9 cellular contexts compared by ENCODE assay signal in the genomic region with DNA sequence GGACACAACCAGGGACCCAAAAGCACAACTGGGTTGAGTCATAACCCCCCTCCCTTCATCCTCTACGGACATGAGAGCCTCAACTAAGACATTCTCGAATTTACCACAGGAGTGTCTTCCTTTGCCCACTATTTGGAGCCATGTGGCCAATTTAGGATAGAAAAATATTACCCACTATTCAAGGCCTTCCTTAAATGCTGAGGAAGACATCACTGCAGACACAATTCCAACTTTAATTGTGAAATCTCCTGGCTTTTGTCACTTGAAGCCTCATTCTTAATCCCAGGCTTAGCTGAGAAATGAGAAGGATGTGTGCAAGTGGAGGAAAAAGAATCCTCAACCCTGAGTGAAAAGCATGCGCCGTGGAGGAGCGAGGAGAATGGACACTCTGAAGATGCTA. TPM values are rescaled to one million over a fixed set of nuclear protein-coding genes. Genes with fewer than 3 reads are reported as not detected.
DNase-seq lines count a peak whose midpoint lies in the region; ATAC-seq and TF ChIP-seq lines count a peak whose summit lies in the region.
"Had no signal": no experiment of that assay in that cellular context is flagged by ENCODE, and none has a peak within 500 bp of the region (broad histone marks: within the 10 kb centered on the region; RNA-seq: fewer than 3 reads in every experiment).

No MANE protein-coding gene starts in this region.

- H3K4me3 ChIP-seq in HUES64 (ENCODE audit: low read length) (no peak overlapping the region), colonic mucosa (no peak overlapping the region), mesendoderm (ENCODE audit: low read length) (no peak overlapping the region), suprapubic skin (no peak overlapping the region)

- H3K9ac ChIP-seq in HUES64 (ENCODE audit: low read depth, low read length): peak overlapping the region; percentile 48; the same call in 1 of the 2 replicates
- H3K9ac ChIP-seq in colonic mucosa (ENCODE audit: low read depth in 2 of 2, low read length in 2 of 2): peak overlapping the region in 1 of 2 donors; percentile 35
- H3K9ac ChIP-seq in mesendoderm (ENCODE audit: low read length): no peak overlapping the region

- H3K4me1 ChIP-seq in HUES64 (ENCODE audit: insufficient read depth, low read length) (peaks cover 80% of the 10 kb centered on the region), colonic mucosa (peaks cover 57% of the 10 kb centered on the region), mesendoderm (ENCODE audit: control insufficient read depth, low read depth, low read length) (peaks cover 46% of the 10 kb centered on the region), suprapubic skin (peaks cover 85% of the 10 kb centered on the region)

- H4K8ac ChIP-seq in mesendoderm (ENCODE audit: low read depth, low read length): no peak overlapping the region

- H3K4ac ChIP-seq in mesendoderm (ENCODE audit: low read depth, low read length): no peak overlapping the region

- peaks cover 35% of the 10 kb centered on the region for H3K36me3 ChIP-seq in HUES64 (ENCODE audit: insufficient read depth, low read length)
- H3K36me3 ChIP-seq in colonic mucosa: no peaks in the 10 kb centered on the region
- peaks cover 5% of the 10 kb centered on the region for H3K36me3 ChIP-seq in mesendoderm (ENCODE audit: control insufficient read depth, insufficient read depth, low read length)
- peaks cover 3% of the 10 kb centered on the region for H3K36me3 ChIP-seq in suprapubic skin

- H3K27me3 ChIP-seq in HUES64 (ENCODE audit: insufficient read depth, low read length) (no peaks in the 10 kb centered on the region), colonic mucosa (no peaks in the 10 kb centered on the region), mesendoderm (ENCODE audit: insufficient read depth, low read length, poor library complexity) (no peaks in the 10 kb centered on the region), suprapubic skin (no peaks in the 10 kb centered on the region)

- DNase-seq in colonic mucosa (no peak), mesendoderm (no peak), suprapubic skin (ENCODE audit: low spot score in 2 of 2) (no peak), cerebellum (ENCODE audit: low spot score) (no peak), hippocampal formation (lab: John Stamatoyannopoulos, UW) (no peak), H4 (ENCODE audit: low spot score) (no peak)
- DNase-seq: SIG-M5 had no signal

- H3K4me2 ChIP-seq in mesendoderm (ENCODE audit: low read length): no peak overlapping the region

- no peak for TF ChIP-seq EP300 in suprapubic skin (IDR thresholded peaks at IDR 0.05)

- H3K56ac ChIP-seq in mesendoderm (ENCODE audit: low read length): peak overlapping the region; percentile 22

- H3K18ac ChIP-seq in mesendoderm (ENCODE audit: low read length): no peak overlapping the region

- H3K79me1 ChIP-seq in mesendoderm (ENCODE audit: low read length): peaks cover 16% of the 10 kb centered on the region

- H3K9me3 ChIP-seq in HUES64 (ENCODE audit: insufficient read depth, low read depth, low read length) (no peaks in the 10 kb centered on the region), colonic mucosa (no peaks in the 10 kb centered on the region), suprapubic skin (no peaks in the 10 kb centered on the region)

- WGBS in HUES64: 79% methylated on average over 5 of the region's 5 CpGs
- no CpG with 5 or more reads among the region's 5 CpGs for WGBS in mesendoderm (ENCODE audit: extremely low coverage, insufficient coverage, low lambda C conversion rate)
- WGBS in suprapubic skin: 78% methylated on average over 5 of the region's 5 CpGs

- H3K23ac ChIP-seq in mesendoderm (ENCODE audit: low read length): no peak overlapping the region

- H2BK5ac ChIP-seq in mesendoderm (ENCODE audit: low read length): no peak overlapping the region

- H2AK5ac ChIP-seq in mesendoderm (ENCODE audit: low read length): no peak overlapping the region

- intact Hi-C loops in colonic mucosa (cut with DNase I): no loop called here

- H3K27ac ChIP-seq in HUES64 (ENCODE audit: low read depth, low read length): peak overlapping the region; percentile 60; the same call in 1 of the 2 replicates
- H3K27ac ChIP-seq in colonic mucosa: peak overlapping the region; percentile 97
- H3K27ac ChIP-seq in mesendoderm (ENCODE audit: low read depth, low read length): no peak overlapping the region
- peak overlapping the region; percentile 3 for H3K27ac ChIP-seq in suprapubic skin

- peaks cover 98% of the 10 kb centered on the region for H3K79me2 ChIP-seq in mesendoderm (ENCODE audit: control insufficient read depth, insufficient read depth, low read length)

- H4K5ac ChIP-seq in mesendoderm (ENCODE audit: low read length): no peak overlapping the region

- no peak for ATAC-seq in GM18870 (IDR thresholded peaks at IDR 0.05; ENCODE audit: unreplicated experiment)

- TF ChIP-seq CTCF in colonic mucosa (IDR thresholded peaks at IDR 0.05) (no peak), suprapubic skin (IDR thresholded peaks at IDR 0.05) (no peak)

- H2BK120ac ChIP-seq in mesendoderm (ENCODE audit: low read depth, low read length): no peak overlapping the region

- no peak for TF ChIP-seq POLR2A in suprapubic skin (IDR thresholded peaks at IDR 0.05)

- no peak overlapping the region for H2BK15ac ChIP-seq in mesendoderm (replicated peaks; ENCODE audit: low read depth)

RNA-seq across cellular contexts. Expression of gene CTBP2, which starts 11.8 kb away (rescaled TPM):
- polyA plus RNA-seq in HUES64 (2013, experiment 1 of 2): 166 TPM
- 145 TPM for polyA plus RNA-seq in HUES64 (2013, experiment 2 of 2)
- total RNA-seq in colonic mucosa: 100 to 1,000 TPM; 106 to 172 TPM
- 135 TPM for polyA plus RNA-seq in mesendoderm (2013, experiment 1 of 2)
- 136 TPM for polyA plus RNA-seq in mesendoderm (2013, experiment 2 of 2)
- 10 to 100 TPM; 19.7 to 45.7 (median 29.4) TPM for total RNA-seq in suprapubic skin
- total RNA-seq in cerebellum: 57.7 TPM
- 58.2 and 69.8 TPM in 2 replicates for total RNA-seq in H4 (2014; rRNA removed; shearing (Covaris generic))
